ENCODE assay signal across 9 cellular contexts in genomic region chr1:52601519-52601918, GRCh38. TPM values are rescaled to one million over a fixed set of nuclear protein-coding genes. Genes with fewer than 3 reads are reported as not detected.
DNase-seq lines count a peak whose midpoint lies in the region; TF ChIP-seq lines count a peak whose summit lies in the region.
"Had no signal": no experiment of that assay in that cellular context is flagged by ENCODE, and none has a peak within 500 bp of the region (broad histone marks: within the 10 kb centered on the region; RNA-seq: fewer than 3 reads in every experiment).

No MANE protein-coding gene starts in this region.

- H3K4me3 Mint-ChIP-seq in glutamatergic neuron (ENCODE audit: unreplicated experiment): peak overlapping the region; percentile 74

- H3K27ac ChIP-seq in SK-N-MC (no peak overlapping the region), skin epidermis (peak overlapping the region in 7 of 21 experiments; percentile 68 to 88 (median 82))

- H3K9me3 ChIP-seq in SK-N-MC (ENCODE audit: low read depth, low read length): no peaks in the 10 kb centered on the region

- peak overlapping the region; percentile 75 for H3K9ac ChIP-seq in SK-N-MC (ENCODE audit: insufficient read length)

- no peak overlapping the region for H3K27ac Mint-ChIP-seq in glutamatergic neuron (ENCODE audit: unreplicated experiment)

- H3K36me3 ChIP-seq in SK-N-MC (ENCODE audit: insufficient read depth, low read length): peaks cover 3% of the 10 kb centered on the region; the same call in 1 of the 2 replicates

- DNase-seq in GM20000 (ENCODE audit: low spot score): peak; percentile 22
- no peak for DNase-seq in SK-N-MC (ENCODE audit: low read depth, low spot score)
- no peak for DNase-seq in glutamatergic neuron
- no peak for DNase-seq in D341Med (ENCODE audit: low spot score)
- DNase-seq in KG1 (lab: John Stamatoyannopoulos, UW): no peak
- no peak for DNase-seq in SHP77 (lab: John Stamatoyannopoulos, UW)
- no peak for DNase-seq in cerebellar cortex (ENCODE audit: low spot score)

- peaks cover 17% of the 10 kb centered on the region for H3K27me3 Mint-ChIP-seq in glutamatergic neuron (ENCODE audit: unreplicated experiment)

- H3K4me3 ChIP-seq in SK-N-MC (peak overlapping the region; percentile 80), skin epidermis (peak overlapping the region in 4 of 7 experiments; percentile 42 to 58 (median 55))

- TF ChIP-seq CTCF in GM20000 (IDR thresholded peaks at IDR 0.05; ENCODE audit: extremely low read depth, missing control alignments) (no peak), glutamatergic neuron (IDR thresholded peaks at IDR 0.05; ENCODE audit: partially characterized antibody, unreplicated experiment) (no peak)

- peaks cover 2% of the 10 kb centered on the region for H3K9me3 Mint-ChIP-seq in glutamatergic neuron (ENCODE audit: unreplicated experiment)

- no peaks in the 10 kb centered on the region for H3K36me3 Mint-ChIP-seq in glutamatergic neuron (ENCODE audit: unreplicated experiment)

- H3K4me1 Mint-ChIP-seq in glutamatergic neuron (ENCODE audit: low read depth, unreplicated experiment): no peaks in the 10 kb centered on the region

RNA-seq across cellular contexts. Expression of gene GPX7, which starts 0.7 kb away (rescaled TPM):
- 3.5 TPM for total RNA-seq in glutamatergic neuron (ENCODE audit: unreplicated experiment)

RNA-seq across cellular contexts. Expression of gene SHISAL2A, which starts 31.4 kb away (rescaled TPM):
- total RNA-seq in glutamatergic neuron (ENCODE audit: unreplicated experiment): not detected
- total RNA-seq: lung microvascular endothelial cell had no signal

RNA-seq across cellular contexts. Expression of gene TUT4, which starts 48.6 kb away (rescaled TPM):
- 70.8 TPM for total RNA-seq in glutamatergic neuron (ENCODE audit: unreplicated experiment)
